Comparison of ENCODE assay signal across 21 cellular contexts in the genomic region with DNA sequence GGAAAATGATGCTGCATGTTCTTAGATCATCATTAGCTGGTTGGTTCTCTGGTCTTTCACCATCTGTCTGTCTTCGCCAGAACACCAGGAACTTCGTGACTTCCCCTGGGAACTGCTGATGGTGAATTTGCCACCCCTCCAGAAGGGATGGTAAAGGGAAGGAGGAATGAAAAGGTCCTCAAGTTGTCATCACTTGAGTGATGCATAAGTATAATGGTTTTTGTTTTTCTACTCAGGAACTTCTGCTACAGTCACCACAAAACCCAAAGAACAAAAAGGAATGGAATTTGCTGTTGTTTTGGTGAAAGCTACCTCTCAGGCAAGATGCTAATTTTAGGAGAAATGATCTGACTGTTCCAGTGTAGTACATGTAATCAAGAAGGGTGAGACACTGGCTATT.
"Had no signal": no experiment of that assay in that cellular context is flagged by ENCODE, and none has a peak within 500 bp of the region (broad histone marks: within the 10 kb centered on the region; RNA-seq: fewer than 3 reads in every experiment).

No MANE protein-coding gene starts in this region.

- H3K4me1 Mint-ChIP-seq: immature natural killer cell; natural killer cell; stimulated activated effector memory CD8-positive, alpha-beta T cell treated with anti-CD3 and anti-CD28 coated beads, Interleukin-12 subunit alpha, Interleukin-12 subunit beta, amount 100 ng/mL, for 72 hours had no signal

- H3K27ac ChIP-seq: esophagus muscularis mucosa, left lung, lower lobe of right lung, pancreas, suprapubic skin, tibial artery, upper lobe of left lung, uterus had no signal

- DNase-seq: effector memory CD4-positive, alpha-beta T cell; foreskin fibroblast; immature natural killer cell; left lung; lower lobe of right lung; natural killer cell; occipital lobe; pancreas; right cardiac atrium; stimulated activated CD4-positive, alpha-beta T cell treated with anti-CD3 and anti-CD28 coated beads, Interleukin-2, amount 100 ng/mL, for 48 hours; stimulated activated naive CD8-positive, alpha-beta T cell treated with anti-CD3 and anti-CD28 coated beads, Interleukin-15, Interleukin-2, amounts not matched to agents 100 U/mL and 50 U/mL, for 24 hours; tibial artery; upper lobe of left lung; uterus had no signal

- H3K27ac Mint-ChIP-seq: immature natural killer cell; memory B cell; mesothelial cell of epicardium; natural killer cell; progenitor cell of endocrine pancreas; stimulated activated effector memory CD8-positive, alpha-beta T cell treated with anti-CD3 and anti-CD28 coated beads, Interleukin-12 subunit alpha, Interleukin-12 subunit beta, amount 100 ng/mL, for 72 hours had no signal

- H3K27me3 ChIP-seq: esophagus muscularis mucosa, left lung, pancreas, suprapubic skin, tibial artery, upper lobe of left lung, uterus had no signal

- H3K4me1 ChIP-seq: esophagus muscularis mucosa, left lung, lower lobe of right lung, pancreas, suprapubic skin, tibial artery, upper lobe of left lung, uterus had no signal

- H3K27me3 Mint-ChIP-seq: progenitor cell of endocrine pancreas had no signal

- H3K9me3 Mint-ChIP-seq: immature natural killer cell; memory B cell; mesothelial cell of epicardium; natural killer cell; stimulated activated effector memory CD8-positive, alpha-beta T cell treated with anti-CD3 and anti-CD28 coated beads, Interleukin-12 subunit alpha, Interleukin-12 subunit beta, amount 100 ng/mL, for 72 hours had no signal

- H3K36me3 Mint-ChIP-seq: immature natural killer cell; memory B cell; mesothelial cell of epicardium; natural killer cell; stimulated activated effector memory CD8-positive, alpha-beta T cell treated with anti-CD3 and anti-CD28 coated beads, Interleukin-12 subunit alpha, Interleukin-12 subunit beta, amount 100 ng/mL, for 72 hours had no signal

- ATAC-seq: left lung; lower lobe of right lung; natural killer cell; pancreas; right cardiac atrium; stimulated activated effector memory CD8-positive, alpha-beta T cell treated with anti-CD3 and anti-CD28 coated beads, Interleukin-12 subunit alpha, Interleukin-12 subunit beta, amount 100 ng/mL, for 72 hours; stimulated activated naive CD8-positive, alpha-beta T cell treated with anti-CD3 and anti-CD28 coated beads, Interleukin-15, Interleukin-2, amounts not matched to agents 100 U/mL and 50 U/mL, for 24 hours had no signal

- H3K4me3 Mint-ChIP-seq: immature natural killer cell; memory B cell; mesothelial cell of epicardium; natural killer cell; stimulated activated effector memory CD8-positive, alpha-beta T cell treated with anti-CD3 and anti-CD28 coated beads, Interleukin-12 subunit alpha, Interleukin-12 subunit beta, amount 100 ng/mL, for 72 hours had no signal

- H3K4me3 ChIP-seq: esophagus muscularis mucosa, left lung, lower lobe of right lung, pancreas, smooth muscle cell, suprapubic skin, tibial artery, upper lobe of left lung, uterus had no signal
